18 cellular contexts compared by ENCODE assay signal in genomic region chr1:7403265-7404045, GRCh38.
A peak's percentile ranks its signal among the peaks of the same experiment; 100 is the strongest.
DNase-seq lines count a peak whose midpoint lies in the region; ATAC-seq, FAIRE-seq and TF ChIP-seq lines count a peak whose summit lies in the region.
"Had no signal": no experiment of that assay in that cellular context is flagged by ENCODE, and none has a peak within 500 bp of the region (broad histone marks: within the 10 kb centered on the region; RNA-seq: fewer than 3 reads in every experiment).

No MANE protein-coding gene starts in this region.

- no peak for TF ChIP-seq POLR2A in thyroid gland (IDR thresholded peaks at IDR 0.05)

- 93% methylated on average over 12 of the region's 12 CpGs for WGBS in thyroid gland, 2 donors

- H3K4me2 ChIP-seq in astrocyte (ENCODE audit: low read length): no peak overlapping the region

- no peak overlapping the region for H3K9ac ChIP-seq in astrocyte (ENCODE audit: low read length)

- no peak for FAIRE-seq in astrocyte (lab: Jason Lieb, UNC)
- FAIRE-seq: D721Med had no signal

- no peaks in the 10 kb centered on the region for H3K36me3 ChIP-seq in astrocyte (ENCODE audit: insufficient read depth, low read length)
- H3K36me3 ChIP-seq in thyroid gland: no peaks in the 10 kb centered on the region
- H3K36me3 ChIP-seq: ascending aorta, heart left ventricle had no signal

- intact Hi-C loops in thyroid gland (cut with DNase I): no loop called here

- no peaks in the 10 kb centered on the region for H4K20me1 ChIP-seq in astrocyte (ENCODE audit: insufficient read depth, low read length)

- no peak overlapping the region for H3K27ac ChIP-seq in astrocyte (ENCODE audit: low read depth, low read length)
- no peak overlapping the region for H3K27ac ChIP-seq in thyroid gland
- H3K27ac ChIP-seq: ascending aorta, heart left ventricle had no signal

- H3K4me3 ChIP-seq in astrocyte (ENCODE audit: insufficient read depth, low read depth, low read length) (no peak overlapping the region), thyroid gland (replicated peaks in 1 of 3) (no peak overlapping the region)
- H3K4me3 ChIP-seq: ascending aorta, heart left ventricle had no signal

- H3K9me3 ChIP-seq in astrocyte (ENCODE audit: insufficient read depth, low read depth, low read length): no peaks in the 10 kb centered on the region
- no peaks in the 10 kb centered on the region for H3K9me3 ChIP-seq in thyroid gland
- H3K9me3 ChIP-seq: ascending aorta had no signal

- peaks cover 0 to 7% of the 10 kb centered on the region in 2 donors for H3K9me3 Mint-ChIP-seq in stimulated activated naive CD8-positive, alpha-beta T cell treated with anti-CD3 and anti-CD28 coated beads, Interleukin-15, amount 100 ng/mL, for 72 hours
- peaks cover 3% of the 10 kb centered on the region for H3K9me3 Mint-ChIP-seq in astrocyte (ENCODE audit: unreplicated experiment)

- no peak overlapping the region for H2AFZ ChIP-seq in astrocyte (ENCODE audit: low read depth, low read length)

- peak; percentile 68 for ATAC-seq in stimulated activated naive CD8-positive, alpha-beta T cell treated with anti-CD3 and anti-CD28 coated beads, Interleukin-15, amount 100 ng/mL, for 72 hours
- ATAC-seq in stimulated activated naive CD8-positive, alpha-beta T cell treated with anti-CD3 and anti-CD28 coated beads, Interleukin-15, Interleukin-2, amounts not matched to agents 100 U/mL and 50 U/mL, for 24 hours: no peak
- no peak for ATAC-seq in HG02840 (IDR thresholded peaks at IDR 0.05; ENCODE audit: low FRiP score, unreplicated experiment)
- ATAC-seq: esophagus mucosa, heart left ventricle had no signal

- no peak for DNase-seq in stimulated activated naive CD8-positive, alpha-beta T cell treated with anti-CD3 and anti-CD28 coated beads, Interleukin-15, amount 100 ng/mL, for 72 hours
- DNase-seq in stimulated activated naive CD8-positive, alpha-beta T cell treated with anti-CD3 and anti-CD28 coated beads, Interleukin-15, Interleukin-2, amounts not matched to agents 100 U/mL and 50 U/mL, for 24 hours: no peak
- DNase-seq in astrocyte (ENCODE audit: low read depth): no peak
- DNase-seq in mesenteric fat pad (ENCODE audit: low spot score): peak; percentile 62
- DNase-seq in thyroid gland: no peak
- no peak for DNase-seq in inferior parietal cortex (ENCODE audit: extremely low spot score)
- no peak for DNase-seq in 8988T
- DNase-seq: activated T-cell treated with anti-CD3 and anti-CD28 coated beads, Interleukin-2, amount 50 U/mL, for 72 hours; GOT3; heart left ventricle; kidney glomerular epithelial cell; NCI-H2029 treated with DMSO at 0.1 percent for 48 hours; NCI-H748 treated with DMSO at 0.1 percent for 48 hours had no signal

- TF ChIP-seq CTCF in astrocyte (IDR thresholded peaks at IDR 0.05; ENCODE audit: insufficient read depth, low read depth, low read length) (no peak), thyroid gland (IDR thresholded peaks at IDR 0.05) (no peak)

- no peaks in the 10 kb centered on the region for H3K36me3 Mint-ChIP-seq in astrocyte (ENCODE audit: low read depth, unreplicated experiment)

- no peak overlapping the region for H3K4me3 Mint-ChIP-seq in stimulated activated naive CD8-positive, alpha-beta T cell treated with anti-CD3 and anti-CD28 coated beads, Interleukin-15, amount 100 ng/mL, for 72 hours
- H3K4me3 Mint-ChIP-seq in astrocyte (ENCODE audit: unreplicated experiment): no peak overlapping the region
- H3K4me3 Mint-ChIP-seq: activated T-cell treated with anti-CD3 and anti-CD28 coated beads, Interleukin-2, amount 50 U/mL, for 72 hours; dendritic cell treated with granulocyte-macrophage colony-stimulating factor and Interleukin-4, amounts not matched to agents 40 ng/mL and 50 ng/mL, for 4 days had no signal

- peaks cover 12% of the 10 kb centered on the region for H3K4me1 ChIP-seq in astrocyte (ENCODE audit: insufficient read depth, low read length)
- no peaks in the 10 kb centered on the region for H3K4me1 ChIP-seq in thyroid gland
- H3K4me1 ChIP-seq: ascending aorta, heart left ventricle had no signal

- H3K27ac Mint-ChIP-seq in stimulated activated naive CD8-positive, alpha-beta T cell treated with anti-CD3 and anti-CD28 coated beads, Interleukin-15, amount 100 ng/mL, for 72 hours: no peak overlapping the region
- H3K27ac Mint-ChIP-seq in astrocyte (ENCODE audit: unreplicated experiment): peak overlapping the region; percentile 98
- H3K27ac Mint-ChIP-seq: activated T-cell treated with anti-CD3 and anti-CD28 coated beads, Interleukin-2, amount 50 U/mL, for 72 hours; dendritic cell treated with granulocyte-macrophage colony-stimulating factor and Interleukin-4, amounts not matched to agents 40 ng/mL and 50 ng/mL, for 4 days had no signal

- H3K27me3 Mint-ChIP-seq in stimulated activated naive CD8-positive, alpha-beta T cell treated with anti-CD3 and anti-CD28 coated beads, Interleukin-15, amount 100 ng/mL, for 72 hours: peaks cover 35% of the 10 kb centered on the region
- H3K27me3 Mint-ChIP-seq in astrocyte (ENCODE audit: low read depth, unreplicated experiment): no peaks in the 10 kb centered on the region

- no peaks in the 10 kb centered on the region for H3K79me2 ChIP-seq in astrocyte (ENCODE audit: insufficient read depth, low read length)

- H3K27me3 ChIP-seq in astrocyte (ENCODE audit: insufficient read depth, low read length) (no peaks in the 10 kb centered on the region), thyroid gland (no peaks in the 10 kb centered on the region)
- H3K27me3 ChIP-seq: ascending aorta, heart left ventricle had no signal

- no peaks in the 10 kb centered on the region for H3K4me1 Mint-ChIP-seq in stimulated activated naive CD8-positive, alpha-beta T cell treated with anti-CD3 and anti-CD28 coated beads, Interleukin-15, amount 100 ng/mL, for 72 hours
- peaks cover 22% of the 10 kb centered on the region for H3K4me1 Mint-ChIP-seq in astrocyte (ENCODE audit: low read depth, unreplicated experiment)
